1 cellular context compared by ENCODE assay signal in the genomic region with DNA sequence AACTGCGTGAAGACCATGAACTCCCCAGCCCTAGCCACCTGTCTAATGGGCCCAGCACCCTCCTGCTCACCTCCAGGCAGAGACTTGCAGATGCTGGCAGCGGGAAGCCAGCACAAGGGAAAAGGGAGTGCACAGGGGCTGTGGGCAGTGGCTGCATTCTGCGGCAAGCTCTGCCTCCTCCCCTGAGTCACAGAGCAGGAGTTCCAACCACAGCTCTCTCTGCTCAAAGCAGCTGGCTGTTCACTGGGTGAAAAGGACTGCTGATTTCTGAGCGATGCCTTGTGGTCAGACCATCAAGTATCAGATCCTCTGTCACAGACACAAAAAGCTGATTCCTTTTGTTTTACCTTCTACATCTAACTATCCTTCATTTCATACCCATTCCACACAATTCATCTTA.
TF ChIP-seq lines count a peak whose summit lies in the region.

No MANE protein-coding gene starts in this region.

TF ChIP-seq in GM12878, 131 proteins besides CTCF, POLR2A, EP300 and RAD21 (continued from another document):
- TF ChIP-seq, protein P1, sequence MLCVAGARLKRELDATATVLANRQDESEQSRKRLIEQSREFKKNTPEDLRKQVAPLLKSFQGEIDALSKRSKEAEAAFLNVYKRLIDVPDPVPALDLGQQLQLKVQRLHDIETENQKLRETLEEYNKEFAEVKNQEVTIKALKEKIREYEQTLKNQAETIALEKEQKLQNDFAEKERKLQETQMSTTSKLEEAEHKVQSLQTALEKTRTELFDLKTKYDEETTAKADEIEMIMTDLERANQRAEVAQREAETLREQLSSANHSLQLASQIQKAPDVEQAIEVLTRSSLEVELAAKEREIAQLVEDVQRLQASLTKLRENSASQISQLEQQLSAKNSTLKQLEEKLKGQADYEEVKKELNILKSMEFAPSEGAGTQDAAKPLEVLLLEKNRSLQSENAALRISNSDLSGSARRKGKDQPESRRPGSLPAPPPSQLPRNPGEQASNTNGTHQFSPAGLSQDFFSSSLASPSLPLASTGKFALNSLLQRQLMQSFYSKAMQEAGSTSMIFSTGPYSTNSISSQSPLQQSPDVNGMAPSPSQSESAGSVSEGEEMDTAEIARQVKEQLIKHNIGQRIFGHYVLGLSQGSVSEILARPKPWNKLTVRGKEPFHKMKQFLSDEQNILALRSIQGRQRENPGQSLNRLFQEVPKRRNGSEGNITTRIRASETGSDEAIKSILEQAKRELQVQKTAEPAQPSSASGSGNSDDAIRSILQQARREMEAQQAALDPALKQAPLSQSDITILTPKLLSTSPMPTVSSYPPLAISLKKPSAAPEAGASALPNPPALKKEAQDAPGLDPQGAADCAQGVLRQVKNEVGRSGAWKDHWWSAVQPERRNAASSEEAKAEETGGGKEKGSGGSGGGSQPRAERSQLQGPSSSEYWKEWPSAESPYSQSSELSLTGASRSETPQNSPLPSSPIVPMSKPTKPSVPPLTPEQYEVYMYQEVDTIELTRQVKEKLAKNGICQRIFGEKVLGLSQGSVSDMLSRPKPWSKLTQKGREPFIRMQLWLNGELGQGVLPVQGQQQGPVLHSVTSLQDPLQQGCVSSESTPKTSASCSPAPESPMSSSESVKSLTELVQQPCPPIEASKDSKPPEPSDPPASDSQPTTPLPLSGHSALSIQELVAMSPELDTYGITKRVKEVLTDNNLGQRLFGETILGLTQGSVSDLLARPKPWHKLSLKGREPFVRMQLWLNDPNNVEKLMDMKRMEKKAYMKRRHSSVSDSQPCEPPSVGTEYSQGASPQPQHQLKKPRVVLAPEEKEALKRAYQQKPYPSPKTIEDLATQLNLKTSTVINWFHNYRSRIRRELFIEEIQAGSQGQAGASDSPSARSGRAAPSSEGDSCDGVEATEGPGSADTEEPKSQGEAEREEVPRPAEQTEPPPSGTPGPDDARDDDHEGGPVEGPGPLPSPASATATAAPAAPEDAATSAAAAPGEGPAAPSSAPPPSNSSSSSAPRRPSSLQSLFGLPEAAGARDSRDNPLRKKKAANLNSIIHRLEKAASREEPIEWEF (IDR thresholded peaks at IDR 0.05; ENCODE audit: insufficient replicate concordance, low read depth, low read length) = no peak
- TF ChIP-seq NR2F1 (conservative IDR thresholded peaks at IDR 0.05) (no peak), TCF3 (IDR thresholded peaks at IDR 0.05; ENCODE audit: borderline replicate concordance, insufficient read depth, low read depth, low read length) (no peak), SMARCA5 (IDR thresholded peaks at IDR 0.05) (no peak), DPF2 (IDR thresholded peaks at IDR 0.05) (0 out of 2 replicates have a peak, but pooled peaks have one; percentile 29), SMC3 (IDR thresholded peaks at IDR 0.05; ENCODE audit: borderline replicate concordance, low read length) (no peak; the same call in 1 of the 2 replicates), MYC (IDR thresholded peaks at IDR 0.05; ENCODE audit: insufficient read depth, insufficient read length, insufficient replicate concordance, low read length, severe bottlenecking) (no peak), MEF2A (IDR thresholded peaks at IDR 0.05; ENCODE audit: insufficient read depth, low read depth, low read length) (no peak), YBX1 (IDR thresholded peaks at IDR 0.05) (no peak), NR2C2 (IDR thresholded peaks at IDR 0.05; ENCODE audit: borderline replicate concordance, control insufficient read depth, insufficient read length, low read depth) (no peak), POLR2AphosphoS2 (IDR thresholded peaks at IDR 0.05; ENCODE audit: low read depth, low read length) (no peak), WRNIP1 (IDR thresholded peaks at IDR 0.05; ENCODE audit: borderline replicate concordance, low read depth, low read length) (no peak), ZNF24 (IDR thresholded peaks at IDR 0.05) (no peak), CBX3 (IDR thresholded peaks at IDR 0.05; ENCODE audit: borderline replicate concordance, low read depth) (no peak), IRF4 (IDR thresholded peaks at IDR 0.05; ENCODE audit: low read depth, low read length) (0 out of 2 replicates have a peak, but pooled peaks have one; percentile 33), STAT3 (IDR thresholded peaks at IDR 0.05; ENCODE audit: low read depth, low read length) (no peak), NFYA (IDR thresholded peaks at IDR 0.05; ENCODE audit: borderline replicate concordance, low read depth, low read length) (no peak), SUPT20H (IDR thresholded peaks at IDR 0.05; ENCODE audit: borderline replicate concordance, control insufficient read depth, low read depth, low read length) (no peak), CEBPZ (IDR thresholded peaks at IDR 0.05; ENCODE audit: low read depth, low read length) (no peak), CBFB (IDR thresholded peaks at IDR 0.05; ENCODE audit: low read depth) (no peak), KDM1A (IDR thresholded peaks at IDR 0.05; ENCODE audit: borderline replicate concordance) (no peak), ZNF217 (IDR thresholded peaks at IDR 0.05) (no peak), GATAD2B (conservative IDR thresholded peaks at IDR 0.05; ENCODE audit: low read depth) (no peak), ASH2L (IDR thresholded peaks at IDR 0.05; ENCODE audit: borderline replicate concordance, low read depth) (no peak), ZNF207 (IDR thresholded peaks at IDR 0.05; ENCODE audit: borderline replicate concordance) (no peak), HDAC2 (IDR thresholded peaks at IDR 0.05) (no peak), TAF1 (IDR thresholded peaks at IDR 0.05; ENCODE audit: borderline replicate concordance, low read depth, low read length) (no peak), JUND (IDR thresholded peaks at IDR 0.05; ENCODE audit: low read depth, low read length) (no peak)
